Comparison of ENCODE assay signal across 8 cellular contexts in the genomic region with DNA sequence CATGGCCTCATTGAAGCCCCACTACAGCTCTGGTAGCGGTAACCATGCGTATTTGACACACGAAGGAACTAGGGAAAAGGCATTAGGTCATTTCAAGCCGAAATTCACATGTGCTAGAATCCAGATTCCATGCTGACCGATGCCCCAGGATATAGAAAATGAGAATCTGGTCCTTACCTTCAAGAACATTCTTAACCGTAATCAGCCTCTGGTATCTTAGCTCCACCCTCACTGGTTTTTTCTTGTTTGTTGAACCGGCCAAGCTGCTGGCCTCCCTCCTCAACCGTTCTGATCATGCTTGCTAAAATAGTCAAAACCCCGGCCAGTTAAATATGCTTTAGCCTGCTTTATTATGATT. TPM values are rescaled to one million over a fixed set of nuclear protein-coding genes. Genes with fewer than 3 reads are reported as not detected.
A peak's percentile ranks its signal among the peaks of the same experiment; 100 is the strongest.
DNase-seq lines count a peak whose midpoint lies in the region; ATAC-seq and TF ChIP-seq lines count a peak whose summit lies in the region.

No MANE protein-coding gene starts in this region.

- H3K4me3 ChIP-seq in hepatocyte = peak overlapping the region; percentile 42

- TF ChIP-seq CTCF in WTC11 (IDR thresholded peaks at IDR 0.05) = no peak
- TF ChIP-seq CTCF in hepatocyte (IDR thresholded peaks at IDR 0.05; ENCODE audit: poor library complexity) = no peak

- H3K79me2 ChIP-seq in hepatocyte = peaks cover 2% of the 10 kb centered on the region

- H3K27me3 ChIP-seq in hepatocyte = no peaks in the 10 kb centered on the region

- no peaks in the 10 kb centered on the region for H3K36me3 Mint-ChIP-seq in WTC11
- peaks cover 9% of the 10 kb centered on the region for H3K36me3 Mint-ChIP-seq in stimulated activated effector memory CD8-positive, alpha-beta T cell treated with anti-CD3 and anti-CD28 coated beads, Interleukin-12 subunit alpha, Interleukin-12 subunit beta, amount 100 ng/mL, for 72 hours

- POLR2A ChIA-PET in WTC11 (lab: Charles Lee) = no interaction called here

- H3K9me3 Mint-ChIP-seq in WTC11 = no peaks in the 10 kb centered on the region
- H3K9me3 Mint-ChIP-seq in stimulated activated effector memory CD8-positive, alpha-beta T cell treated with anti-CD3 and anti-CD28 coated beads, Interleukin-12 subunit alpha, Interleukin-12 subunit beta, amount 100 ng/mL, for 72 hours = no peaks in the 10 kb centered on the region

- DNase-seq in ELR (ENCODE audit: low read depth) = peak; percentile 39
- no peak for DNase-seq in WTC11 (ENCODE audit: low spot score)
- peak; percentile 13 for DNase-seq in hepatocyte (ENCODE audit: low spot score)
- DNase-seq in stimulated activated effector memory CD8-positive, alpha-beta T cell treated with anti-CD3 and anti-CD28 coated beads, Interleukin-12 subunit alpha, Interleukin-12 subunit beta, amount 100 ng/mL, for 72 hours (ENCODE audit: low spot score in 2 of 2) = no peak
- no peak for DNase-seq in activated CD8-positive, alpha-beta memory T cell treated with anti-CD3 and anti-CD28 coated beads for 24 hours
- no peak for DNase-seq in NCI-H2029 (lab: John Stamatoyannopoulos, UW)

- peak overlapping the region; percentile 75 for H3K4me3 Mint-ChIP-seq in WTC11
- peak overlapping the region; percentile 76 for H3K4me3 Mint-ChIP-seq in stimulated activated effector memory CD8-positive, alpha-beta T cell treated with anti-CD3 and anti-CD28 coated beads, Interleukin-12 subunit alpha, Interleukin-12 subunit beta, amount 100 ng/mL, for 72 hours

- H3K9me2 ChIP-seq in hepatocyte (replicated peaks; ENCODE audit: insufficient read depth) = no peaks in the 10 kb centered on the region

- H2AFZ ChIP-seq in hepatocyte = peak overlapping the region; percentile 71

- peak overlapping the region; percentile 80 for H3K4me2 ChIP-seq in hepatocyte

- H3K27me3 Mint-ChIP-seq in WTC11 (ENCODE audit: low read depth) = no peaks in the 10 kb centered on the region

- H3K4me1 ChIP-seq in hepatocyte (ENCODE audit: insufficient read depth) = no peaks in the 10 kb centered on the region

- peak; percentile 4 for ATAC-seq in HG02852 (IDR thresholded peaks at IDR 0.05; ENCODE audit: unreplicated experiment)
- ATAC-seq in WTC11 = no peak
- no peak for ATAC-seq in stimulated activated effector memory CD8-positive, alpha-beta T cell treated with anti-CD3 and anti-CD28 coated beads, Interleukin-12 subunit alpha, Interleukin-12 subunit beta, amount 100 ng/mL, for 72 hours
- ATAC-seq in GM18519 (IDR thresholded peaks at IDR 0.05; ENCODE audit: low FRiP score, unreplicated experiment) = no peak

- WGBS in hepatocyte (ENCODE audit: low lambda C conversion rate, missing lambda C conversion rate) = 59% methylated on average over 9 of the region's 9 CpGs

- H3K27ac ChIP-seq in hepatocyte = peak overlapping the region; percentile 78

- no peaks in the 10 kb centered on the region for H3K9me3 ChIP-seq in hepatocyte (ENCODE audit: low read depth)

- CTCF ChIA-PET in WTC11 (lab: Charles Lee) = no interaction called here

- H3K4me1 Mint-ChIP-seq in WTC11 = 0 out of 2 replicates have a peak, but pooled peaks cover 7% of the 10 kb centered on the region
- no peaks in the 10 kb centered on the region for H3K4me1 Mint-ChIP-seq in stimulated activated effector memory CD8-positive, alpha-beta T cell treated with anti-CD3 and anti-CD28 coated beads, Interleukin-12 subunit alpha, Interleukin-12 subunit beta, amount 100 ng/mL, for 72 hours

- H4K20me1 ChIP-seq in hepatocyte (ENCODE audit: insufficient read depth, poor library complexity, severe bottlenecking) = no peaks in the 10 kb centered on the region

- H3K27ac Mint-ChIP-seq in WTC11 = no peak overlapping the region; the same call in 1 of the 2 replicates
- peak overlapping the region; percentile 88 for H3K27ac Mint-ChIP-seq in stimulated activated effector memory CD8-positive, alpha-beta T cell treated with anti-CD3 and anti-CD28 coated beads, Interleukin-12 subunit alpha, Interleukin-12 subunit beta, amount 100 ng/mL, for 72 hours

- no peaks in the 10 kb centered on the region for H3K36me3 ChIP-seq in hepatocyte (replicated peaks; ENCODE audit: insufficient read depth, low read depth)

TF ChIP-seq in WTC11, 78 proteins besides CTCF, POLR2A, EP300 and RAD21:
- no peak for TF ChIP-seq ETV6 (CRISPR knock-in tag; IDR thresholded peaks at IDR 0.05)
- TF ChIP-seq ATF1 (CRISPR knock-in tag; IDR thresholded peaks at IDR 0.05) = no peak
- TF ChIP-seq MXD4 (CRISPR knock-in tag; IDR thresholded peaks at IDR 0.05; ENCODE audit: borderline replicate concordance) = no peak
- TF ChIP-seq MYBL2 (CRISPR knock-in tag; IDR thresholded peaks at IDR 0.05) = no peak
- TF ChIP-seq ZNF138 (CRISPR knock-in tag; conservative IDR thresholded peaks at IDR 0.05) = no peak
- no peak for TF ChIP-seq ZBTB21 (CRISPR knock-in tag; IDR thresholded peaks at IDR 0.05; ENCODE audit: borderline replicate concordance)
- TF ChIP-seq, protein P1, sequence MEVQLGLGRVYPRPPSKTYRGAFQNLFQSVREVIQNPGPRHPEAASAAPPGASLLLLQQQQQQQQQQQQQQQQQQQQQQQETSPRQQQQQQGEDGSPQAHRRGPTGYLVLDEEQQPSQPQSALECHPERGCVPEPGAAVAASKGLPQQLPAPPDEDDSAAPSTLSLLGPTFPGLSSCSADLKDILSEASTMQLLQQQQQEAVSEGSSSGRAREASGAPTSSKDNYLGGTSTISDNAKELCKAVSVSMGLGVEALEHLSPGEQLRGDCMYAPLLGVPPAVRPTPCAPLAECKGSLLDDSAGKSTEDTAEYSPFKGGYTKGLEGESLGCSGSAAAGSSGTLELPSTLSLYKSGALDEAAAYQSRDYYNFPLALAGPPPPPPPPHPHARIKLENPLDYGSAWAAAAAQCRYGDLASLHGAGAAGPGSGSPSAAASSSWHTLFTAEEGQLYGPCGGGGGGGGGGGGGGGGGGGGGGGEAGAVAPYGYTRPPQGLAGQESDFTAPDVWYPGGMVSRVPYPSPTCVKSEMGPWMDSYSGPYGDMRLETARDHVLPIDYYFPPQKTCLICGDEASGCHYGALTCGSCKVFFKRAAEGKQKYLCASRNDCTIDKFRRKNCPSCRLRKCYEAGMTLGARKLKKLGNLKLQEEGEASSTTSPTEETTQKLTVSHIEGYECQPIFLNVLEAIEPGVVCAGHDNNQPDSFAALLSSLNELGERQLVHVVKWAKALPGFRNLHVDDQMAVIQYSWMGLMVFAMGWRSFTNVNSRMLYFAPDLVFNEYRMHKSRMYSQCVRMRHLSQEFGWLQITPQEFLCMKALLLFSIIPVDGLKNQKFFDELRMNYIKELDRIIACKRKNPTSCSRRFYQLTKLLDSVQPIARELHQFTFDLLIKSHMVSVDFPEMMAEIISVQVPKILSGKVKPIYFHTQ (CRISPR knock-in tag; IDR thresholded peaks at IDR 0.05) = no peak

RNA-seq across cellular contexts. Expression of a gene that starts 0.9 kb away (rescaled TPM):
- 37.7 to 40.3 TPM (median 38.2 TPM) in 3 replicates for total RNA-seq in WTC11 (2021)
- 6.5 and 6.8 TPM in 2 replicates for total RNA-seq in hepatocyte
- 14.0 and 17.6 TPM in 2 replicates for polyA plus RNA-seq in hepatocyte

Comparison
In these comparisons a context has a peak if more than half of its experiments do, and no peak if none do; other contexts are left out.
1. DNase-seq: peak in ELR (single experiment) and hepatocyte (single experiment); none in WTC11 (single experiment), stimulated activated effector memory CD8-positive, alpha-beta T cell treated with anti-CD3 and anti-CD28 coated beads, Interleukin-12 subunit alpha, Interleukin-12 subunit beta, amount 100 ng/mL, for 72 hours (0 of 2), activated CD8-positive, alpha-beta memory T cell treated with anti-CD3 and anti-CD28 coated beads for 24 hours (single experiment) and NCI-H2029 (single experiment).